In genomic region chr13:112821340-112822055, GRCh38 we compare ENCODE assay signal across 17 cellular contexts.
A peak's percentile ranks its signal among the peaks of the same experiment; 100 is the strongest.
DNase-seq lines count a peak whose midpoint lies in the region; ATAC-seq and TF ChIP-seq lines count a peak whose summit lies in the region.
"Had no signal": no experiment of that assay in that cellular context is flagged by ENCODE, and none has a peak within 500 bp of the region (broad histone marks: within the 10 kb centered on the region; RNA-seq: fewer than 3 reads in every experiment).

No MANE protein-coding gene starts in this region.

- H3K4me1 ChIP-seq in left ventricle myocardium inferior, result peaks cover 14% of the 10 kb centered on the region
- H3K4me1 ChIP-seq in osteoblast (ENCODE audit: insufficient read depth, low read length), result no peaks in the 10 kb centered on the region
- H3K4me1 ChIP-seq: SJCRH30 had no signal

- peak; percentile 63 for ATAC-seq in left ventricle myocardium superior
- no peak for ATAC-seq in WTC11
- no peak for ATAC-seq in GM18907 (IDR thresholded peaks at IDR 0.05; ENCODE audit: unreplicated experiment)
- ATAC-seq in GM21717 (IDR thresholded peaks at IDR 0.05; ENCODE audit: unreplicated experiment), result no peak

- peaks cover 84% of the 10 kb centered on the region for H3K36me3 Mint-ChIP-seq in WTC11

- H3K9me3 ChIP-seq in left ventricle myocardium inferior (replicated peaks) (no peaks in the 10 kb centered on the region), osteoblast (ENCODE audit: low read depth, low read length) (no peaks in the 10 kb centered on the region)
- H3K9me3 ChIP-seq: SJCRH30 had no signal

- H3K4me3 ChIP-seq in left ventricle myocardium inferior, result no peak overlapping the region
- no peak overlapping the region for H3K4me3 ChIP-seq in osteoblast (ENCODE audit: insufficient read depth, low read length)
- H3K4me3 ChIP-seq: SJCRH30 had no signal

- intact Hi-C loops in left ventricle myocardium superior (cut with micrococcal nuclease) (no loop called here), left ventricle myocardium inferior (cut with micrococcal nuclease) (no loop called here)

- H3K79me2 ChIP-seq in osteoblast (ENCODE audit: insufficient read depth, low read length), result no peaks in the 10 kb centered on the region

- H3K27me3 ChIP-seq in left ventricle myocardium inferior (ENCODE audit: low read depth) (no peaks in the 10 kb centered on the region), osteoblast (ENCODE audit: insufficient read depth, low read length) (no peaks in the 10 kb centered on the region)
- H3K27me3 ChIP-seq: SJCRH30 had no signal

- no peaks in the 10 kb centered on the region for H3K27me3 Mint-ChIP-seq in WTC11 (ENCODE audit: low read depth)
- H3K27me3 Mint-ChIP-seq: CD4-positive, alpha-beta T cell; IgD-negative memory B cell had no signal

- TF ChIP-seq CTCF in left ventricle myocardium inferior (IDR thresholded peaks at IDR 0.05; ENCODE audit: borderline replicate concordance), result no peak
- no peak for TF ChIP-seq CTCF in WTC11 (IDR thresholded peaks at IDR 0.05)
- no peak for TF ChIP-seq CTCF in osteoblast (IDR thresholded peaks at IDR 0.05; ENCODE audit: extremely low read depth, low read depth, low read length)

- POLR2A ChIA-PET in WTC11 (lab: Charles Lee), result no interaction called here

- peaks cover 22% of the 10 kb centered on the region for H3K9me3 Mint-ChIP-seq in WTC11
- H3K9me3 Mint-ChIP-seq: CD4-positive, alpha-beta T cell had no signal

- H3K27ac ChIP-seq in left ventricle myocardium inferior (replicated peaks), result no peak overlapping the region
- H3K27ac ChIP-seq in osteoblast (ENCODE audit: low read depth, low read length), result no peak overlapping the region
- H3K27ac ChIP-seq: SJCRH30 had no signal

- H2AFZ ChIP-seq in osteoblast (ENCODE audit: low read length), result no peak overlapping the region

- H3K4me3 Mint-ChIP-seq in WTC11, result no peak overlapping the region
- H3K4me3 Mint-ChIP-seq: CD4-positive, alpha-beta T cell; IgD-negative memory B cell had no signal

- CTCF ChIA-PET in WTC11 (lab: Charles Lee), result no interaction called here

- no peak overlapping the region for H3K4me2 ChIP-seq in osteoblast (ENCODE audit: insufficient read depth, low read length)

- peaks cover 84% of the 10 kb centered on the region for H3K36me3 ChIP-seq in left ventricle myocardium inferior
- H3K36me3 ChIP-seq in osteoblast (ENCODE audit: insufficient read depth, low read length), result peaks cover 11% of the 10 kb centered on the region

- H3K27ac Mint-ChIP-seq in WTC11, result no peak overlapping the region
- H3K27ac Mint-ChIP-seq: CD4-positive, alpha-beta T cell had no signal

- DNase-seq in left ventricle myocardium superior (no peak), left ventricle myocardium inferior (no peak), WTC11 (ENCODE audit: low spot score) (peak; percentile 4), osteoblast (ENCODE audit: insufficient read length, low spot score, missing footprints) (peak; percentile 41), DMS79 (lab: John Stamatoyannopoulos, UW) (no peak), glomerular visceral epithelial cell (ENCODE audit: extremely low spot score) (no peak)
- DNase-seq: CD4-positive, alpha-beta T cell; DMS79 treated with DMSO at 0.1 percent for 48 hours; GF-D8; HCEC 1CT; NCI-H1417 treated with DMSO at 0.1 percent for 48 hours; NCI-H2029; NCI-H510A treated with DMSO at 0.1 percent for 48 hours; SJCRH30 had no signal

- no peaks in the 10 kb centered on the region for H4K20me1 ChIP-seq in osteoblast (ENCODE audit: insufficient read depth, low read length)

- H3K4me1 Mint-ChIP-seq in WTC11, result no peaks in the 10 kb centered on the region
- H3K4me1 Mint-ChIP-seq: IgD-negative memory B cell had no signal

TF ChIP-seq in WTC11, 78 proteins besides CTCF, POLR2A, EP300 and RAD21 (continues in another document):
- TF ChIP-seq, protein P1, sequence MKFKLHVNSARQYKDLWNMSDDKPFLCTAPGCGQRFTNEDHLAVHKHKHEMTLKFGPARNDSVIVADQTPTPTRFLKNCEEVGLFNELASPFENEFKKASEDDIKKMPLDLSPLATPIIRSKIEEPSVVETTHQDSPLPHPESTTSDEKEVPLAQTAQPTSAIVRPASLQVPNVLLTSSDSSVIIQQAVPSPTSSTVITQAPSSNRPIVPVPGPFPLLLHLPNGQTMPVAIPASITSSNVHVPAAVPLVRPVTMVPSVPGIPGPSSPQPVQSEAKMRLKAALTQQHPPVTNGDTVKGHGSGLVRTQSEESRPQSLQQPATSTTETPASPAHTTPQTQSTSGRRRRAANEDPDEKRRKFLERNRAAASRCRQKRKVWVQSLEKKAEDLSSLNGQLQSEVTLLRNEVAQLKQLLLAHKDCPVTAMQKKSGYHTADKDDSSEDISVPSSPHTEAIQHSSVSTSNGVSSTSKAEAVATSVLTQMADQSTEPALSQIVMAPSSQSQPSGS (CRISPR knock-in tag; IDR thresholded peaks at IDR 0.05; ENCODE audit: borderline replicate concordance, low read depth), result no peak
- no peak for TF ChIP-seq TCF7 (CRISPR knock-in tag; IDR thresholded peaks at IDR 0.05; ENCODE audit: low read depth)
- TF ChIP-seq NR3C1 (CRISPR knock-in tag; conservative IDR thresholded peaks at IDR 0.05; ENCODE audit: low read depth), result no peak
- TF ChIP-seq JAZF1 (CRISPR knock-in tag; IDR thresholded peaks at IDR 0.05), result no peak
- TF ChIP-seq, protein P2, sequence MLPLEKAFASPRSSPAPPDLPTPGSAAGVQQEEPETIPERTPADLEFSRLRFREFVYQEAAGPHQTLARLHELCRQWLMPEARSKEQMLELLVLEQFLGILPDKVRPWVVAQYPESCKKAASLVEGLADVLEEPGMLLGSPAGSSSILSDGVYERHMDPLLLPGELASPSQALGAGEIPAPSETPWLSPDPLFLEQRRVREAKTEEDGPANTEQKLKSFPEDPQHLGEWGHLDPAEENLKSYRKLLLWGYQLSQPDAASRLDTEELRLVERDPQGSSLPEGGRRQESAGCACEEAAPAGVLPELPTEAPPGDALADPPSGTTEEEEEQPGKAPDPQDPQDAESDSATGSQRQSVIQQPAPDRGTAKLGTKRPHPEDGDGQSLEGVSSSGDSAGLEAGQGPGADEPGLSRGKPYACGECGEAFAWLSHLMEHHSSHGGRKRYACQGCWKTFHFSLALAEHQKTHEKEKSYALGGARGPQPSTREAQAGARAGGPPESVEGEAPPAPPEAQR (CRISPR knock-in tag; IDR thresholded peaks at IDR 0.05), result no peak
- no peak for TF ChIP-seq ZNF512 (CRISPR knock-in tag; IDR thresholded peaks at IDR 0.05; ENCODE audit: borderline replicate concordance)
- TF ChIP-seq, protein P3, sequence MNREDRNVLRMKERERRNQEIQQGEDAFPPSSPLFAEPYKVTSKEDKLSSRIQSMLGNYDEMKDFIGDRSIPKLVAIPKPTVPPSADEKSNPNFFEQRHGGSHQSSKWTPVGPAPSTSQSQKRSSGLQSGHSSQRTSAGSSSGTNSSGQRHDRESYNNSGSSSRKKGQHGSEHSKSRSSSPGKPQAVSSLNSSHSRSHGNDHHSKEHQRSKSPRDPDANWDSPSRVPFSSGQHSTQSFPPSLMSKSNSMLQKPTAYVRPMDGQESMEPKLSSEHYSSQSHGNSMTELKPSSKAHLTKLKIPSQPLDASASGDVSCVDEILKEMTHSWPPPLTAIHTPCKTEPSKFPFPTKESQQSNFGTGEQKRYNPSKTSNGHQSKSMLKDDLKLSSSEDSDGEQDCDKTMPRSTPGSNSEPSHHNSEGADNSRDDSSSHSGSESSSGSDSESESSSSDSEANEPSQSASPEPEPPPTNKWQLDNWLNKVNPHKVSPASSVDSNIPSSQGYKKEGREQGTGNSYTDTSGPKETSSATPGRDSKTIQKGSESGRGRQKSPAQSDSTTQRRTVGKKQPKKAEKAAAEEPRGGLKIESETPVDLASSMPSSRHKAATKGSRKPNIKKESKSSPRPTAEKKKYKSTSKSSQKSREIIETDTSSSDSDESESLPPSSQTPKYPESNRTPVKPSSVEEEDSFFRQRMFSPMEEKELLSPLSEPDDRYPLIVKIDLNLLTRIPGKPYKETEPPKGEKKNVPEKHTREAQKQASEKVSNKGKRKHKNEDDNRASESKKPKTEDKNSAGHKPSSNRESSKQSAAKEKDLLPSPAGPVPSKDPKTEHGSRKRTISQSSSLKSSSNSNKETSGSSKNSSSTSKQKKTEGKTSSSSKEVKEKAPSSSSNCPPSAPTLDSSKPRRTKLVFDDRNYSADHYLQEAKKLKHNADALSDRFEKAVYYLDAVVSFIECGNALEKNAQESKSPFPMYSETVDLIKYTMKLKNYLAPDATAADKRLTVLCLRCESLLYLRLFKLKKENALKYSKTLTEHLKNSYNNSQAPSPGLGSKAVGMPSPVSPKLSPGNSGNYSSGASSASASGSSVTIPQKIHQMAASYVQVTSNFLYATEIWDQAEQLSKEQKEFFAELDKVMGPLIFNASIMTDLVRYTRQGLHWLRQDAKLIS (CRISPR knock-in tag; IDR thresholded peaks at IDR 0.05; ENCODE audit: borderline replicate concordance), result no peak
- TF ChIP-seq FOXK1 (CRISPR knock-in tag; IDR thresholded peaks at IDR 0.05), result no peak
- TF ChIP-seq IRF2 (CRISPR knock-in tag; IDR thresholded peaks at IDR 0.05; ENCODE audit: borderline replicate concordance, low read depth), result no peak
- no peak for TF ChIP-seq JUN (CRISPR knock-in tag; IDR thresholded peaks at IDR 0.05)
- no peak for TF ChIP-seq GTF2I (CRISPR knock-in tag; conservative IDR thresholded peaks at IDR 0.05)
- no peak for TF ChIP-seq ZNF219 (CRISPR knock-in tag; IDR thresholded peaks at IDR 0.05; ENCODE audit: borderline replicate concordance)
- TF ChIP-seq ZNF232 (CRISPR knock-in tag; IDR thresholded peaks at IDR 0.05), result no peak

Comparison
In these comparisons a context has a peak if more than half of its experiments do, and no peak if none do; other contexts are left out.
1. DNase-seq: peak in WTC11 (single experiment) and osteoblast (single experiment); none in left ventricle myocardium superior (single experiment), left ventricle myocardium inferior (single experiment), DMS79 (single experiment) and glomerular visceral epithelial cell (single experiment).